In genomic region chr13:114324334-114324733, GRCh38 we compare ENCODE assay signal across 18 cellular contexts. TPM values are rescaled to one million over a fixed set of nuclear protein-coding genes. Genes with fewer than 3 reads are reported as not detected.
A peak's percentile ranks its signal among the peaks of the same experiment; 100 is the strongest.
DNase-seq lines count a peak whose midpoint lies in the region; ATAC-seq, FAIRE-seq and TF ChIP-seq lines count a peak whose summit lies in the region.
"Had no signal": no experiment of that assay in that cellular context is flagged by ENCODE, and none has a peak within 500 bp of the region (broad histone marks: within the 10 kb centered on the region; RNA-seq: fewer than 3 reads in every experiment).

No MANE protein-coding gene starts in this region.

- H3K9me3 ChIP-seq in T-helper 17 cell (ENCODE audit: control insufficient read depth, low read length, poor library complexity, severe bottlenecking) (no peaks in the 10 kb centered on the region), uterus (no peaks in the 10 kb centered on the region), Peyer's patch (no peaks in the 10 kb centered on the region), mucosa of descending colon (no peaks in the 10 kb centered on the region)
- H3K9me3 ChIP-seq: HAP-1 had no signal

- no peaks in the 10 kb centered on the region for H3K27me3 Mint-ChIP-seq in activated T-cell treated with anti-CD3 and anti-CD28 coated beads, Interleukin-2, amount 50 U/mL, for 72 hours (ENCODE audit: low read depth)
- H3K27me3 Mint-ChIP-seq in T-helper 17 cell (no peaks in the 10 kb centered on the region), memory B cell (no peaks in the 10 kb centered on the region)
- H3K27me3 Mint-ChIP-seq: IgD-negative memory B cell had no signal

- H3K4me3 ChIP-seq in uterus (no peak overlapping the region), Peyer's patch (no peak overlapping the region), mucosa of descending colon (no peak overlapping the region)
- H3K4me3 ChIP-seq: HAP-1 had no signal

- H3K4me1 Mint-ChIP-seq in activated T-cell treated with anti-CD3 and anti-CD28 coated beads, Interleukin-2, amount 50 U/mL, for 72 hours (ENCODE audit: low read depth) = peaks cover 74% of the 10 kb centered on the region
- peaks cover 28% of the 10 kb centered on the region for H3K4me1 Mint-ChIP-seq in T-helper 17 cell
- peaks cover 28% of the 10 kb centered on the region for H3K4me1 Mint-ChIP-seq in memory B cell

- H3K36me3 ChIP-seq in uterus = no peaks in the 10 kb centered on the region
- peaks cover 0 to 49% (median 0%) of the 10 kb centered on the region in 3 donors for H3K36me3 ChIP-seq in Peyer's patch
- peaks cover 7% of the 10 kb centered on the region for H3K36me3 ChIP-seq in mucosa of descending colon (ENCODE audit: low read depth)

- FAIRE-seq in GM12892 (lab: Jason Lieb, UNC) = no peak

- intact Hi-C loops in uterus (cut with DNase I; ENCODE audit: low total_unique reads) (no loop called here), mucosa of descending colon (cut with DNase I, micrococcal nuclease) (no loop called here)

- H3K27ac Mint-ChIP-seq in activated T-cell treated with anti-CD3 and anti-CD28 coated beads, Interleukin-2, amount 50 U/mL, for 72 hours = peak overlapping the region; percentile 88
- H3K27ac Mint-ChIP-seq in T-helper 17 cell = peak overlapping the region; percentile 56
- H3K27ac Mint-ChIP-seq in memory B cell = peak overlapping the region; percentile 85
- H3K27ac Mint-ChIP-seq: IgD-negative memory B cell had no signal

- H3K36me3 Mint-ChIP-seq in activated T-cell treated with anti-CD3 and anti-CD28 coated beads, Interleukin-2, amount 50 U/mL, for 72 hours (ENCODE audit: insufficient read depth in 2 of 2) = peaks cover 26 to 49% of the 10 kb centered on the region in 2 donors
- H3K36me3 Mint-ChIP-seq in T-helper 17 cell (ENCODE audit: low read depth) = peaks cover 22% of the 10 kb centered on the region
- peaks cover 40% of the 10 kb centered on the region for H3K36me3 Mint-ChIP-seq in memory B cell

- peak overlapping the region; percentile 20 to 76 for H3K4me3 Mint-ChIP-seq in activated T-cell treated with anti-CD3 and anti-CD28 coated beads, Interleukin-2, amount 50 U/mL, for 72 hours
- H3K4me3 Mint-ChIP-seq in T-helper 17 cell = no peak overlapping the region
- no peak overlapping the region for H3K4me3 Mint-ChIP-seq in memory B cell
- H3K4me3 Mint-ChIP-seq: IgD-negative memory B cell had no signal

- H3K27me3 ChIP-seq in uterus (no peaks in the 10 kb centered on the region), Peyer's patch (no peaks in the 10 kb centered on the region)

- H3K4me1 ChIP-seq in uterus (no peaks in the 10 kb centered on the region), Peyer's patch (peaks cover 0 to 11% (median 0%) of the 10 kb centered on the region in 4 donors), mucosa of descending colon (ENCODE audit: low read depth) (peaks cover 5% of the 10 kb centered on the region)
- H3K4me1 ChIP-seq: HAP-1 had no signal

- TF ChIP-seq POLR2A in GM12892 (IDR thresholded peaks at IDR 0.05; ENCODE audit: low read depth, low read length) (peak; percentile 51; the same call in 1 of the 2 replicates), uterus (IDR thresholded peaks at IDR 0.05) (no peak), Peyer's patch (IDR thresholded peaks at IDR 0.05) (no peak)

- DNase-seq in activated T-cell treated with anti-CD3 and anti-CD28 coated beads, Interleukin-2, amount 50 U/mL, for 72 hours = peak in 1 of 2 donors; percentile 11
- DNase-seq in activated T-cell treated with anti-CD3 and anti-CD28 coated beads, Interleukin-2, amount 50 U/mL, for 1 hour = no peak
- no peak for DNase-seq in GM12892 (ENCODE audit: insufficient read length)
- DNase-seq in T-helper 17 cell = no peak
- no peak for DNase-seq in memory B cell (ENCODE audit: low spot score in 2 of 2)
- DNase-seq in uterus = no peak
- DNase-seq in Peyer's patch = no peak
- no peak for DNase-seq in mucosa of descending colon
- DNase-seq: DMS153, EL, NCI-H1930, NCI-H2171, NCI-H446 treated with DMSO at 0.1 percent for 48 hours, NCI-H774, SHP77 had no signal

- no peaks in the 10 kb centered on the region for H3K9me3 Mint-ChIP-seq in activated T-cell treated with anti-CD3 and anti-CD28 coated beads, Interleukin-2, amount 50 U/mL, for 72 hours
- no peaks in the 10 kb centered on the region for H3K9me3 Mint-ChIP-seq in memory B cell
- H3K9me3 Mint-ChIP-seq: IgD-negative memory B cell had no signal

- peak; percentile 45 to 79 for ATAC-seq in activated T-cell treated with anti-CD3 and anti-CD28 coated beads, Interleukin-2, amount 50 U/mL, for 72 hours (replicated peaks in 1 of 2)
- ATAC-seq in T-helper 17 cell = no peak
- no peak for ATAC-seq in memory B cell (ENCODE audit: low read depth)
- no peak for ATAC-seq in mucosa of descending colon
- ATAC-seq: Panc1 had no signal

- no peak for TF ChIP-seq CTCF in uterus (IDR thresholded peaks at IDR 0.05)
- no peak for TF ChIP-seq CTCF in Peyer's patch (IDR thresholded peaks at IDR 0.05)
- no peak for TF ChIP-seq CTCF in mucosa of descending colon (IDR thresholded peaks at IDR 0.05)

- no peak overlapping the region for H3K27ac ChIP-seq in uterus
- H3K27ac ChIP-seq in Peyer's patch = no peak overlapping the region

RNA-seq across cellular contexts. Expression of gene CHAMP1, which starts 10.0 kb away (rescaled TPM):
- total RNA-seq in activated T-cell treated with anti-CD3 and anti-CD28 coated beads, Interleukin-2, amount 50 U/mL, for 72 hours = 10 to 100 TPM; 39.4 to 42.3 TPM
- polyA plus RNA-seq in GM12892 (2012; ENCODE audit: missing spikeins) = 21.3 TPM
- 10 to 100 TPM; 10.2 to 12.1 TPM for total RNA-seq in T-helper 17 cell
- 10 to 100 TPM in 2 of 4 donors, 1 to 10 TPM in 2; 5.9 to 24.7 (median 15.2) TPM for total RNA-seq in uterus
- 10 to 100 TPM in 3 of 4 donors, 1 to 10 TPM in 1; 8.5 to 19.6 (median 15.5) TPM for total RNA-seq in Peyer's patch
- 10 to 100 TPM; 16.1 to 17.8 (median 16.7) TPM for total RNA-seq in mucosa of descending colon

RNA-seq across cellular contexts. Expression of gene UPF3A, which starts 42.9 kb away (rescaled TPM):
- 10 to 100 TPM; 66.4 to 81.5 TPM for total RNA-seq in activated T-cell treated with anti-CD3 and anti-CD28 coated beads, Interleukin-2, amount 50 U/mL, for 72 hours
- 49.4 TPM for polyA plus RNA-seq in GM12892 (2012; ENCODE audit: missing spikeins)
- total RNA-seq in T-helper 17 cell (10 to 100 TPM; 33.2 to 52.4 TPM), uterus (10 to 100 TPM; 15.0 to 74.1 (median 34.9) TPM), Peyer's patch (10 to 100 TPM; 28.9 to 85.8 (median 33.4) TPM), mucosa of descending colon (10 to 100 TPM; 35.6 to 41.6 (median 41.0) TPM)

Comparison
In these comparisons a context has a peak if more than half of its experiments do, and no peak if none do; other contexts are left out.
1. ATAC-seq: peak in activated T-cell treated with anti-CD3 and anti-CD28 coated beads, Interleukin-2, amount 50 U/mL, for 72 hours (2 of 2); none in T-helper 17 cell (single experiment), memory B cell (single experiment) and mucosa of descending colon (single experiment).
2. H3K4me3 Mint-ChIP-seq: peak in activated T-cell treated with anti-CD3 and anti-CD28 coated beads, Interleukin-2, amount 50 U/mL, for 72 hours (2 of 2); none in T-helper 17 cell (single experiment) and memory B cell (single experiment).
3. Peak in every context shown above with its lines, with median percentiles within 50 percentile points of each other: H3K27ac Mint-ChIP-seq.